Comparison of ENCODE assay signal across 7 cellular contexts in genomic region chr10:117175901-117176534, GRCh38. TPM values are rescaled to one million over a fixed set of nuclear protein-coding genes. Genes with fewer than 3 reads are reported as not detected.
DNase-seq lines count a peak whose midpoint lies in the region; FAIRE-seq and TF ChIP-seq lines count a peak whose summit lies in the region.

No MANE protein-coding gene starts in this region.

- DNase-seq in HFF-Myc (ENCODE audit: extremely low read depth, low read depth): peak; percentile 60
- peak; percentile 50 for DNase-seq in NCI-H1048 (lab: John Stamatoyannopoulos, UW)
- DNase-seq in UCSD-AML1 (lab: John Stamatoyannopoulos, UW; ENCODE audit: unreplicated experiment): peak; percentile 64
- DNase-seq in MCF 10A (ENCODE audit: unreplicated experiment): peak; percentile 82
- DNase-seq in stimulated activated CD4-positive, alpha-beta T cell treated with anti-CD3 and anti-CD28 coated beads, Interleukin-12 subunit alpha, Interleukin-12 subunit beta, amount 100 ng/mL, for 4 hours: peak; percentile 79

- no peaks in the 10 kb centered on the region for H3K36me3 Mint-ChIP-seq in MCF 10A (ENCODE audit: insufficient read depth, unreplicated experiment)

- CTCF ChIA-PET in MCF 10A (lab: Yijun Ruan, JAX): interaction anchor here (0.6 to 18.6 kb wide), 36 partner anchors 9 to 761 kb away, joined by 3 to 578 read pairs (median 4); no protein-coding TSS in a partner anchor

- no peaks in the 10 kb centered on the region for H3K9me3 Mint-ChIP-seq in MCF 10A (ENCODE audit: unreplicated experiment)

- no TSS peak for BruUV-seq in MCF 10A (replicated peaks; lab: Mats Ljungman, UMichigan)

- H3K4me3 ChIP-seq in HFF-Myc (replicated peaks; ENCODE audit: low read depth, low read length): peak overlapping the region; percentile 43; the same call in 1 of the 2 replicates

- POLR2A ChIA-PET in MCF 10A (lab: Yijun Ruan, JAX): interaction anchor here (1.7 kb wide), 1 partner anchor 379 kb away, joined by 25 read pairs; no protein-coding TSS in a partner anchor

- no peak overlapping the region for H3K27ac Mint-ChIP-seq in MCF 10A (ENCODE audit: low read depth, unreplicated experiment)

- intact Hi-C loops in MCF 10A (cut with micrococcal nuclease): loop anchor here (1.0 to 10.0 kb wide), 5 partner anchors 101 to 549 kb away; no protein-coding TSS in a partner anchor

- peak overlapping the region; percentile 71 for H3K4me3 Mint-ChIP-seq in MCF 10A (ENCODE audit: unreplicated experiment)

- TF ChIP-seq CTCF in GM12873 (IDR thresholded peaks at IDR 0.05; ENCODE audit: insufficient read depth, low read depth, low read length, missing control alignments) (peak; percentile 80), HFF-Myc (IDR thresholded peaks at IDR 0.05; ENCODE audit: low read depth, low read length, missing control alignments) (peak; percentile 84), MCF 10A (IDR thresholded peaks at IDR 0.05; ENCODE audit: unreplicated experiment) (peak; percentile 86)

- peak; percentile 88 for FAIRE-seq in islet of Langerhans (lab: Jason Lieb, UNC)

- no peaks in the 10 kb centered on the region for H3K4me1 Mint-ChIP-seq in MCF 10A (ENCODE audit: insufficient read depth, unreplicated experiment)

- H3K27me3 Mint-ChIP-seq in MCF 10A (ENCODE audit: insufficient read depth, unreplicated experiment): peaks cover 38% of the 10 kb centered on the region

RNA-seq across cellular contexts. Expression of gene KCNK18, which starts 21.3 kb away (rescaled TPM):
- not detected in 2 replicates for total RNA-seq in MCF 10A (2022)

RNA-seq across cellular contexts. Expression of gene VAX1, which starts 37.9 kb away (rescaled TPM):
- total RNA-seq in MCF 10A (2022): not detected in 2 replicates

Comparison
In these comparisons a context has a peak if more than half of its experiments do, and no peak if none do; other contexts are left out.
1. Peak in every context shown above with its lines: DNase-seq and H3K4me3 ChIP-seq.